Comparison of ENCODE assay signal across 10 cellular contexts in the genomic region with DNA sequence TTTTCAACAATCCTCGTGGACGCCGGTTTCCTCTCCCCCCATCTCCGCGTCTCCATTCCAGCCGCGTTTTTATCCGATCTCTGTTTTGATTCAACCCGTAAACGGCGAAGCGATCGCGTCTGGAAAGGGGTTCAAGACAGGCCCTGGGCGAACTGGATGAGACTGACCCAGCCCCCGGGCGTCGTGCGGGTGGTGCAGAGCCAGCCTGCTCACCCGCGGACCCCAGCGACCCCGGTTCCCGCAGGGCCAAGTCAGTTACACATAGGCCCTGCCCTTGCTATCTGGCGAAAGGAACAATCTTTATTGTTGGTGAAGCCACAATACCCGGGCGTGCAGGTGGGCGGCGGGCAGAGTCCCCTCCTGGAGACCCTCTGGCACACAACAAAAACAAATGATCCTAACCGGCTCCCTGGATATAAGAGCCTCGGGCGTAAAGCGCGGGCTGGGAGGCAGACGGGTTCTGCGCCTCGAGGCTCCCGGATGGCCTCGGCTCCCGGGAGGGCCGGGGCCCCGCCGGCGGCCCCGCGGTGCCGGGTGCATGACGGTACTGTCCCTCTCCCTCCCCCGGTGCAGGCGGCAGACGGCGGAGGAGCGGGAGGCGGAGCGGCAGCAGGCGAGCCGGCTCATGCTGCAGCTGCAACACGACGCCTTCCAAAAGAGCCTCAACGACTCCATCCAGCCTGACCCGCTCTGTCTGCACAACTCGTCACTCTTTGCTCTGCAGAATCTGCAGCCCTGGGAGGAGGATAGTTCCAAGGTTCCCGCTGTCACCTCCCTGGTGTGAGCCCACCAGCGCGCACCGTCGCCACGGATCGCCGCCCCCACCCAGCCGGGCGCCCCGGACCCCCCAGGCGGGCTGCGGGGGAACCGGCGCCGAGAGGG. TPM values are rescaled to one million over a fixed set of nuclear protein-coding genes. Genes with fewer than 3 reads are reported as not detected.
DNase-seq lines count a peak whose midpoint lies in the region; ATAC-seq and TF ChIP-seq lines count a peak whose summit lies in the region.
"Had no signal": no experiment of that assay in that cellular context is flagged by ENCODE, and none has a peak within 500 bp of the region (broad histone marks: within the 10 kb centered on the region; RNA-seq: fewer than 3 reads in every experiment).

No MANE protein-coding gene starts in this region.

- intact Hi-C loops in PC-3 (cut with micrococcal nuclease) = no loop called here
- intact Hi-C loops in activated T-helper 2 cell treated with anti-CD3 and anti-CD28 coated beads, Interferon-gamma antibody, Interleukin-2, Interleukin-4, amounts not matched to agents 10 μg/mL and 5 μg/mL and 100 μg/mL, durations not matched to agents 14 hours and 24 hours and 36 hours (cut with micrococcal nuclease) = loop anchor here (10.0 kb wide), 1 partner anchor 104 kb away; the partner anchor contains the start of gene FGF18

- H3K9me2 ChIP-seq in PC-3 (replicated peaks; ENCODE audit: low read length) = no peaks in the 10 kb centered on the region

- H4K20me1 ChIP-seq in PC-3 (ENCODE audit: low read length) = no peaks in the 10 kb centered on the region

- BruUV-seq in PC-3 (replicated peaks; lab: Mats Ljungman, UMichigan) = no TSS peak

- no peak for TF ChIP-seq CTCF in PC-3 (conservative IDR thresholded peaks at IDR 0.05; ENCODE audit: low read depth, low read length)
- no peak for TF ChIP-seq CTCF in glutamatergic neuron (IDR thresholded peaks at IDR 0.05; ENCODE audit: partially characterized antibody, unreplicated experiment)

- DNase-seq in activated CD4-positive, alpha-beta T cell treated with anti-CD3 and anti-CD28 coated beads for 48 hours = peak; percentile 41
- no peak for DNase-seq in activated CD4-positive, alpha-beta T cell treated with anti-CD3 and anti-CD28 coated beads for 1 hour
- DNase-seq in PC-3 = peak; percentile 50
- DNase-seq in glutamatergic neuron = peak; percentile 49
- no peak for DNase-seq in stimulated activated effector memory CD8-positive, alpha-beta T cell treated with anti-CD3 and anti-CD28 coated beads, Interleukin-12 subunit alpha, Interleukin-12 subunit beta, amount 100 ng/mL, for 72 hours (ENCODE audit: low spot score in 2 of 2)
- no peak for DNase-seq in HT-29 (ENCODE audit: low spot score)
- DNase-seq in activated T-helper 2 cell treated with anti-CD3 and anti-CD28 coated beads, Interferon-gamma antibody, Interleukin-2, Interleukin-4, amounts not matched to agents 10 μg/mL and 5 μg/mL and 100 μg/mL, durations not matched to agents 14 hours and 24 hours and 36 hours (ENCODE audit: low spot score) = no peak
- DNase-seq: naive B cell had no signal

- peak overlapping the region; percentile 63 for H3K4me2 ChIP-seq in PC-3 (ENCODE audit: low read length)
- H3K4me2 ChIP-seq: PC-9 had no signal

- ATAC-seq in PC-3 (peak; percentile 79), HG03571 (IDR thresholded peaks at IDR 0.05; ENCODE audit: unreplicated experiment) (no peak)
- ATAC-seq in stimulated activated effector memory CD8-positive, alpha-beta T cell treated with anti-CD3 and anti-CD28 coated beads, Interleukin-12 subunit alpha, Interleukin-12 subunit beta, amount 100 ng/mL, for 72 hours = peak; percentile 20

- H3K79me2 ChIP-seq in PC-3 (ENCODE audit: low read length) = no peaks in the 10 kb centered on the region

- H3K27ac Mint-ChIP-seq in glutamatergic neuron (ENCODE audit: unreplicated experiment) = peak overlapping the region; percentile 92
- H3K27ac Mint-ChIP-seq in stimulated activated effector memory CD8-positive, alpha-beta T cell treated with anti-CD3 and anti-CD28 coated beads, Interleukin-12 subunit alpha, Interleukin-12 subunit beta, amount 100 ng/mL, for 72 hours = peak overlapping the region; percentile 65
- H3K27ac Mint-ChIP-seq in activated T-helper 2 cell treated with anti-CD3 and anti-CD28 coated beads, Interferon-gamma antibody, Interleukin-2, Interleukin-4, amounts not matched to agents 10 μg/mL and 5 μg/mL and 100 μg/mL, durations not matched to agents 14 hours and 24 hours and 36 hours = no peak overlapping the region

- peaks cover 7% of the 10 kb centered on the region; the same call in 1 of the 2 replicates for H3K4me1 ChIP-seq in PC-3 (ENCODE audit: insufficient read depth, low read length)

- no peak overlapping the region for H3K27ac ChIP-seq in PC-3 (ENCODE audit: low read length)
- H3K27ac ChIP-seq: PC-9 had no signal

- peak overlapping the region; percentile 79 for H2AFZ ChIP-seq in PC-3 (ENCODE audit: low read length)
- H2AFZ ChIP-seq: PC-9 had no signal

- H3K27me3 Mint-ChIP-seq in glutamatergic neuron (ENCODE audit: unreplicated experiment) = peaks cover 47% of the 10 kb centered on the region
- peaks cover 63% of the 10 kb centered on the region for H3K27me3 Mint-ChIP-seq in activated T-helper 2 cell treated with anti-CD3 and anti-CD28 coated beads, Interferon-gamma antibody, Interleukin-2, Interleukin-4, amounts not matched to agents 10 μg/mL and 5 μg/mL and 100 μg/mL, durations not matched to agents 14 hours and 24 hours and 36 hours (ENCODE audit: low read depth)

- CTCF ChIA-PET in PC-3 (lab: Charles Lee) = no interaction called here

- POLR2A ChIA-PET in PC-3 (lab: Charles Lee; ENCODE audit: unreplicated experiment) = no interaction called here

- no peaks in the 10 kb centered on the region for H3K36me3 ChIP-seq in PC-3 (ENCODE audit: low read depth, low read length)

- peaks cover 41% of the 10 kb centered on the region for H3K9me3 Mint-ChIP-seq in glutamatergic neuron (ENCODE audit: unreplicated experiment)
- H3K9me3 Mint-ChIP-seq in stimulated activated effector memory CD8-positive, alpha-beta T cell treated with anti-CD3 and anti-CD28 coated beads, Interleukin-12 subunit alpha, Interleukin-12 subunit beta, amount 100 ng/mL, for 72 hours = no peaks in the 10 kb centered on the region
- no peaks in the 10 kb centered on the region for H3K9me3 Mint-ChIP-seq in activated T-helper 2 cell treated with anti-CD3 and anti-CD28 coated beads, Interferon-gamma antibody, Interleukin-2, Interleukin-4, amounts not matched to agents 10 μg/mL and 5 μg/mL and 100 μg/mL, durations not matched to agents 14 hours and 24 hours and 36 hours

- peaks cover 25% of the 10 kb centered on the region for H3K27me3 ChIP-seq in PC-3 (ENCODE audit: low read length)

- no peaks in the 10 kb centered on the region for H3F3A ChIP-seq in PC-3 (ENCODE audit: low read length, unreplicated experiment)

- H3K4me3 ChIP-seq in PC-3 (ENCODE audit: low read length) = peak overlapping the region; percentile 23
- H3K4me3 ChIP-seq: PC-9 had no signal

- no peak overlapping the region for H3K9ac ChIP-seq in PC-3 (ENCODE audit: low read length)

- H3K4me3 Mint-ChIP-seq in glutamatergic neuron (ENCODE audit: unreplicated experiment) = peak overlapping the region; percentile 91
- H3K4me3 Mint-ChIP-seq in stimulated activated effector memory CD8-positive, alpha-beta T cell treated with anti-CD3 and anti-CD28 coated beads, Interleukin-12 subunit alpha, Interleukin-12 subunit beta, amount 100 ng/mL, for 72 hours = peak overlapping the region; percentile 30
- H3K4me3 Mint-ChIP-seq in activated T-helper 2 cell treated with anti-CD3 and anti-CD28 coated beads, Interferon-gamma antibody, Interleukin-2, Interleukin-4, amounts not matched to agents 10 μg/mL and 5 μg/mL and 100 μg/mL, durations not matched to agents 14 hours and 24 hours and 36 hours (ENCODE audit: low read depth) = no peak overlapping the region

- H3K4me1 Mint-ChIP-seq in glutamatergic neuron (ENCODE audit: low read depth, unreplicated experiment) = peaks cover 12% of the 10 kb centered on the region
- H3K4me1 Mint-ChIP-seq in stimulated activated effector memory CD8-positive, alpha-beta T cell treated with anti-CD3 and anti-CD28 coated beads, Interleukin-12 subunit alpha, Interleukin-12 subunit beta, amount 100 ng/mL, for 72 hours = peaks cover 34% of the 10 kb centered on the region
- H3K4me1 Mint-ChIP-seq in activated T-helper 2 cell treated with anti-CD3 and anti-CD28 coated beads, Interferon-gamma antibody, Interleukin-2, Interleukin-4, amounts not matched to agents 10 μg/mL and 5 μg/mL and 100 μg/mL, durations not matched to agents 14 hours and 24 hours and 36 hours (ENCODE audit: low read depth) = peaks cover 4% of the 10 kb centered on the region

- peaks cover 14% of the 10 kb centered on the region for H3K36me3 Mint-ChIP-seq in glutamatergic neuron (ENCODE audit: unreplicated experiment)
- peaks cover 12% of the 10 kb centered on the region for H3K36me3 Mint-ChIP-seq in stimulated activated effector memory CD8-positive, alpha-beta T cell treated with anti-CD3 and anti-CD28 coated beads, Interleukin-12 subunit alpha, Interleukin-12 subunit beta, amount 100 ng/mL, for 72 hours
- peaks cover 4% of the 10 kb centered on the region for H3K36me3 Mint-ChIP-seq in activated T-helper 2 cell treated with anti-CD3 and anti-CD28 coated beads, Interferon-gamma antibody, Interleukin-2, Interleukin-4, amounts not matched to agents 10 μg/mL and 5 μg/mL and 100 μg/mL, durations not matched to agents 14 hours and 24 hours and 36 hours (ENCODE audit: low read depth)

- H3K9me3 ChIP-seq in PC-3 (ENCODE audit: low read length) = no peaks in the 10 kb centered on the region

RNA-seq across cellular contexts. Expression of gene TLX3, which starts 2.0 kb away (rescaled TPM):
- total RNA-seq in PC-3 (2014; rRNA removed) (not detected in 2 replicates), glutamatergic neuron (ENCODE audit: unreplicated experiment) (161 TPM)
- total RNA-seq in HT-29 (2014; rRNA removed; shearing (Covaris generic)) = not detected in 2 replicates
- not detected in 2 replicates for total RNA-seq in activated T-helper 2 cell treated with anti-CD3 and anti-CD28 coated beads, Interferon-gamma antibody, Interleukin-2, Interleukin-4, amounts not matched to agents 10 μg/mL and 5 μg/mL and 100 μg/mL, durations not matched to agents 14 hours and 24 hours and 36 hours
- total RNA-seq: PC-9 had no signal

Comparison
In these comparisons a context has a peak if more than half of its experiments do, and no peak if none do; other contexts are left out.
1. DNase-seq: peak in activated CD4-positive, alpha-beta T cell treated with anti-CD3 and anti-CD28 coated beads for 48 hours (single experiment), PC-3 (single experiment) and glutamatergic neuron (single experiment); none in activated CD4-positive, alpha-beta T cell treated with anti-CD3 and anti-CD28 coated beads for 1 hour (single experiment), stimulated activated effector memory CD8-positive, alpha-beta T cell treated with anti-CD3 and anti-CD28 coated beads, Interleukin-12 subunit alpha, Interleukin-12 subunit beta, amount 100 ng/mL, for 72 hours (0 of 2), HT-29 (single experiment) and activated T-helper 2 cell treated with anti-CD3 and anti-CD28 coated beads, Interferon-gamma antibody, Interleukin-2, Interleukin-4, amounts not matched to agents 10 μg/mL and 5 μg/mL and 100 μg/mL, durations not matched to agents 14 hours and 24 hours and 36 hours (single experiment).
2. RNA of gene TLX3, which starts 2.0 kb away (total RNA-seq): 161 TPM in glutamatergic neuron (single experiment); not detected in PC-3, not detected in HT-29 and not detected in activated T-helper 2 cell treated with anti-CD3 and anti-CD28 coated beads, Interferon-gamma antibody, Interleukin-2, Interleukin-4, amounts not matched to agents 10 μg/mL and 5 μg/mL and 100 μg/mL, durations not matched to agents 14 hours and 24 hours and 36 hours; every median in the first group is over 100 times any median in the second.